ENCODE assay signal across 8 cellular contexts in genomic region chr10:28532223-28532508, GRCh38. TPM values are rescaled to one million over a fixed set of nuclear protein-coding genes. Genes with fewer than 3 reads are reported as not detected.
A peak's percentile ranks its signal among the peaks of the same experiment; 100 is the strongest.
DNase-seq lines count a peak whose midpoint lies in the region; ATAC-seq, FAIRE-seq and TF ChIP-seq lines count a peak whose summit lies in the region.

No MANE protein-coding gene starts in this region.

- no peak for TF ChIP-seq CTCF in ascending aorta (IDR thresholded peaks at IDR 0.05)

- peaks cover 0 to 19% of the 10 kb centered on the region in 2 donors for H3K4me1 ChIP-seq in ascending aorta
- peaks cover 7% of the 10 kb centered on the region for H3K4me1 ChIP-seq in iPS-18a (ENCODE audit: control insufficient read depth, low read depth, low read length)
- no peaks in the 10 kb centered on the region for H3K4me1 ChIP-seq in small intestine (ENCODE audit: control insufficient read depth in 2 of 2, insufficient read depth in 1 of 2, low read depth in 1 of 2, low read length in 1 of 2)

- DNase-seq in Right ventricle myocardium inferior (ENCODE audit: missing footprints) (peak; percentile 88), left ventricle myocardium superior (no peak), NCI-H1105 (lab: John Stamatoyannopoulos, UW) (peak; percentile 37), ascending aorta (ENCODE audit: low spot score in 2 of 2) (peak in 1 of 2 donors; percentile 76), small intestine (peak; percentile 56), NK-92 (lab: John Stamatoyannopoulos, UW; ENCODE audit: unreplicated experiment) (no peak)

- H3K9me3 ChIP-seq in ascending aorta: no peaks in the 10 kb centered on the region
- H3K9me3 ChIP-seq in iPS-18a (ENCODE audit: control insufficient read depth, low read depth, low read length): no peaks in the 10 kb centered on the region
- H3K9me3 ChIP-seq in small intestine (ENCODE audit: control insufficient read depth, low read depth): no peaks in the 10 kb centered on the region

- H3K4me3 ChIP-seq in ascending aorta (peak overlapping the region; percentile 96 to 98), iPS-18a (ENCODE audit: low read length) (peak overlapping the region; percentile 87), small intestine (ENCODE audit: low read depth in 1 of 2, low read length in 2 of 2) (peak overlapping the region; percentile 81 to 97)

- H3K27ac ChIP-seq in ascending aorta (peak overlapping the region; percentile 99 to 100), iPS-18a (ENCODE audit: low read length) (peak overlapping the region; percentile 98), small intestine (ENCODE audit: low read depth in 1 of 2, low read length in 1 of 2) (peak overlapping the region; percentile 95 to 99)

- H3K36me3 ChIP-seq in ascending aorta (peaks cover 16% of the 10 kb centered on the region in 2 donors), iPS-18a (ENCODE audit: control insufficient read depth, low read depth, low read length) (peaks cover 28% of the 10 kb centered on the region), small intestine (ENCODE audit: control insufficient read depth in 2 of 2, insufficient read depth in 2 of 2, low read length in 2 of 2) (peaks cover 3% of the 10 kb centered on the region in 2 donors)

- WGBS in small intestine, 3 donors: 0% methylated on average over 30 of the region's 30 CpGs

- FAIRE-seq in small intestine (lab: Jason Lieb, UNC): no peak

- ATAC-seq in Right ventricle myocardium inferior (peak; percentile 45), left ventricle myocardium superior (no peak), HG02610 (IDR thresholded peaks at IDR 0.05; ENCODE audit: unreplicated experiment) (peak; percentile 59)

- no peaks in the 10 kb centered on the region for H3K27me3 ChIP-seq in ascending aorta
- H3K27me3 ChIP-seq in iPS-18a (ENCODE audit: control insufficient read depth, insufficient read depth, low read length): no peaks in the 10 kb centered on the region
- no peaks in the 10 kb centered on the region for H3K27me3 ChIP-seq in small intestine (ENCODE audit: control insufficient read depth in 2 of 2, insufficient read depth in 2 of 2, low read length in 2 of 2)

- peak overlapping the region; percentile 98 for H3K9ac ChIP-seq in iPS-18a (ENCODE audit: low read length)

- intact Hi-C loops in Right ventricle myocardium inferior (cut with DNase I): loop anchor here (5.0 kb wide), 3 partner anchors 100 to 1290 kb away; partner anchors contain the start of genes ACBD5 and BAMBI
- intact Hi-C loops in left ventricle myocardium superior (cut with micrococcal nuclease): no loop called here
- intact Hi-C loops in ascending aorta (cut with DNase I): loop anchor here (10.0 kb wide), 1 partner anchor 227 kb away; the partner anchor contains the start of gene MPP7

RNA-seq across cellular contexts. Expression of gene WAC, which starts 0.8 kb away (rescaled TPM):
- 100 TPM for total RNA-seq in Right ventricle myocardium inferior
- 120 TPM for total RNA-seq in left ventricle myocardium superior
- total RNA-seq in ascending aorta: 30.5 TPM
- polyA plus RNA-seq in small intestine: 10 to 100 TPM; 33.5 to 39.1 (median 34.2) TPM

Comparison
In these comparisons a context has a peak if more than half of its experiments do, and no peak if none do; other contexts are left out.
1. DNase-seq: peak in Right ventricle myocardium inferior (single experiment), NCI-H1105 (single experiment) and small intestine (single experiment); none in left ventricle myocardium superior (single experiment) and NK-92 (single experiment).
2. Peak in every context shown above with its lines, with median percentiles within 50 percentile points of each other: H3K27ac ChIP-seq and H3K4me3 ChIP-seq.